In the genomic region with DNA sequence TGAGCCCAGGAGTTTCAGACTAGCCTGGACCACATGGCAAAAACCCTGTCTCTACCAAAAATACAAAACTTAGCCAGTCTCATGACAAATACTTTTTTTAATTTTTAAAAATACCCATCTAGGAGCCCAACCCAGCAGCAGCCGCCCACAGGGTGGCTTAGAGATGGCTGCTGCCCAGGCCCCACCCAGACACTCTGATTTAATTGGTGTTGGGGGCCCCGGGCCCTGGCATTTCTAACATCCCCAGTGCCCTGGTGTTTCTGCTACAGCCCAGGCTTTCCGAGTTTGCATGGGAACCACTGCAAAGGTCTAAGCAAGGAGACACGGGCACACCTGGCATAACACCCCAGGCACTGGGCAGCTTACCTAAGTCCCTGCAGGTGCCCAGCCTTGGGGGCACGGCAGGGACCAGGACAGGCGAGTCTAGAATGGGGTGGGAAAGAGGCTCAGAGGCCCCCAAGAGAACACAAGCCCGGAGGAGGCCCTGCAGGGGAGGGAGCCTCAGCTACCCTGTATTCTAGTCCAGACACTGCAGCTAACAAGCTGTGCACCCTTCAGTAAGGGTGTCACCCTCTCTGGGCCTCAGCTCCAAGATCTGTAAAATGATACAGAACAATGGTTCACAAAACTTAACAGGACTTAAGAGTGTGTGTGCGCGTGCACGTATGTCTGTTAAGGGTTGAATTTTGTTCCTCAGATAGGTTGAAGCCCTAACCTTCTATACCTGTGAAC, we compare ENCODE assay signal across 2 cellular contexts.
TF ChIP-seq lines count a peak whose summit lies in the region.

No MANE protein-coding gene starts in this region.

TF ChIP-seq in HEK293, 187 proteins besides CTCF, POLR2A, EP300 and RAD21 (continued from another document):
- TF ChIP-seq ZNF768 (tag by site-specific recombination; IDR thresholded peaks at IDR 0.05) = 0 out of 2 replicates have a peak, but pooled peaks have one; percentile 70
- TF ChIP-seq, protein P1, sequence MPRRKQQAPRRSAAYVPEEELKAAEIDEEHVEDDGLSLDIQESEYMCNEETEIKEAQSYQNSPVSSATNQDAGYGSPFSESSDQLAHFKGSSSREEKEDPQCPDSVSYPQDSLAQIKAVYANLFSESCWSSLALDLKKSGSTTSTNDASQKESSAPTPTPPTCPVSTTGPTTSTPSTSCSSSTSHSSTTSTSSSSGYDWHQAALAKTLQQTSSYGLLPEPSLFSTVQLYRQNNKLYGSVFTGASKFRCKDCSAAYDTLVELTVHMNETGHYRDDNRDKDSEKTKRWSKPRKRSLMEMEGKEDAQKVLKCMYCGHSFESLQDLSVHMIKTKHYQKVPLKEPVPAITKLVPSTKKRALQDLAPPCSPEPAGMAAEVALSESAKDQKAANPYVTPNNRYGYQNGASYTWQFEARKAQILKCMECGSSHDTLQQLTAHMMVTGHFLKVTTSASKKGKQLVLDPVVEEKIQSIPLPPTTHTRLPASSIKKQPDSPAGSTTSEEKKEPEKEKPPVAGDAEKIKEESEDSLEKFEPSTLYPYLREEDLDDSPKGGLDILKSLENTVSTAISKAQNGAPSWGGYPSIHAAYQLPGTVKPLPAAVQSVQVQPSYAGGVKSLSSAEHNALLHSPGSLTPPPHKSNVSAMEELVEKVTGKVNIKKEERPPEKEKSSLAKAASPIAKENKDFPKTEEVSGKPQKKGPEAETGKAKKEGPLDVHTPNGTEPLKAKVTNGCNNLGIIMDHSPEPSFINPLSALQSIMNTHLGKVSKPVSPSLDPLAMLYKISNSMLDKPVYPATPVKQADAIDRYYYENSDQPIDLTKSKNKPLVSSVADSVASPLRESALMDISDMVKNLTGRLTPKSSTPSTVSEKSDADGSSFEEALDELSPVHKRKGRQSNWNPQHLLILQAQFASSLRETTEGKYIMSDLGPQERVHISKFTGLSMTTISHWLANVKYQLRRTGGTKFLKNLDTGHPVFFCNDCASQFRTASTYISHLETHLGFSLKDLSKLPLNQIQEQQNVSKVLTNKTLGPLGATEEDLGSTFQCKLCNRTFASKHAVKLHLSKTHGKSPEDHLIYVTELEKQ (tag by site-specific recombination; IDR thresholded peaks at IDR 0.05; ENCODE audit: borderline replicate concordance) = no peak
- TF ChIP-seq ZFP37 (tag by site-specific recombination; IDR thresholded peaks at IDR 0.05) = peak; percentile 61; the same call in 1 of the 2 replicates
- TF ChIP-seq, protein P2, sequence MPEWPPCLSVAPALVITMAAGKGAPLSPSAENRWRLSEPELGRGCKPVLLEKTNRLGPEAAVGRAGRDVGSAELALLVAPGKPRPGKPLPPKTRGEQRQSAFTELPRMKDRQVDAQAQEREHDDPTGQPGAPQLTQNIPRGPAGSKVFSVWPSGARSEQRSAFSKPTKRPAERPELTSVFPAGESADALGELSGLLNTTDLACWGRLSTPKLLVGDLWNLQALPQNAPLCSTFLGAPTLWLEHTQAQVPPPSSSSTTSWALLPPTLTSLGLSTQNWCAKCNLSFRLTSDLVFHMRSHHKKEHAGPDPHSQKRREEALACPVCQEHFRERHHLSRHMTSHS (tag by site-specific recombination; IDR thresholded peaks at IDR 0.05) = no peak
- TF ChIP-seq ZNF394 (tag by site-specific recombination; IDR thresholded peaks at IDR 0.05; ENCODE audit: borderline replicate concordance) = no peak
- TF ChIP-seq ZFP69B (tag by site-specific recombination; IDR thresholded peaks at IDR 0.05) = no peak

TF ChIP-seq in HepG2, 621 proteins besides CTCF, POLR2A, EP300 and RAD21 (continued from another document):
- TF ChIP-seq ZBTB7A (CRISPR knock-in tag; IDR thresholded peaks at IDR 0.05) = 0 out of 2 replicates have a peak, but pooled peaks have one; percentile 36
